Comparison of ENCODE assay signal across 1 cellular context in the genomic region with DNA sequence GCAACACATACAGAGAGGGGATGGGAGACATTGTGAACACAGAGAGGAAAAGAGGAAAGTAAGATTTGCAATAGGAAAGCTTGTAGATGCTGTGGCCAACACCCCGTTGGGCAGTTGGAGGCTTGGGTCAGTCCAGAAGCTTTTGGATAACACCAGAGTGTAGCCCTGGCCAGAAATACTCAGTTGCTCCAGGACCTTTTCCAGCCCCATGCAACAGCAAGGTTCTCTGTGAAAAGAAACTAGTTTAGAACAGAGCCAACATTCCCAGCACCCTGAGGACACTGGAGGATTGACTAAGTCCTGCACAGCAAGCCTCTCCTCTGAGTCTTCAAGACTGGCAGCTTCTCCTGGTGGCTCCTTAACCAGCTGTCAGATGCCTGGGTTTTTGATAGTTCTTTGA.
TF ChIP-seq lines count a peak whose summit lies in the region.

No MANE protein-coding gene starts in this region.

TF ChIP-seq in K562, 482 proteins besides CTCF, POLR2A, EP300 and RAD21 (continued from another document):
- no peak for TF ChIP-seq SAFB2 (IDR thresholded peaks at IDR 0.05; ENCODE audit: borderline replicate concordance, low read depth, low read length, severe bottlenecking)
- TF ChIP-seq XRCC5 (IDR thresholded peaks at IDR 0.05; ENCODE audit: low read depth, low read length), result no peak
- no peak for TF ChIP-seq L3MBTL2 (IDR thresholded peaks at IDR 0.05)
- no peak for TF ChIP-seq HMG20B (CRISPR knock-in tag; IDR thresholded peaks at IDR 0.05)
- no peak for TF ChIP-seq FOXK2 (conservative IDR thresholded peaks at IDR 0.05 in 1 of 2, IDR thresholded peaks at IDR 0.05 in 1 of 2; ENCODE audit: low read depth in 2 of 2)
- no peak for TF ChIP-seq HNRNPLL (IDR thresholded peaks at IDR 0.05; ENCODE audit: low read depth, low read length, poor library complexity, severe bottlenecking)
